In the genomic region with DNA sequence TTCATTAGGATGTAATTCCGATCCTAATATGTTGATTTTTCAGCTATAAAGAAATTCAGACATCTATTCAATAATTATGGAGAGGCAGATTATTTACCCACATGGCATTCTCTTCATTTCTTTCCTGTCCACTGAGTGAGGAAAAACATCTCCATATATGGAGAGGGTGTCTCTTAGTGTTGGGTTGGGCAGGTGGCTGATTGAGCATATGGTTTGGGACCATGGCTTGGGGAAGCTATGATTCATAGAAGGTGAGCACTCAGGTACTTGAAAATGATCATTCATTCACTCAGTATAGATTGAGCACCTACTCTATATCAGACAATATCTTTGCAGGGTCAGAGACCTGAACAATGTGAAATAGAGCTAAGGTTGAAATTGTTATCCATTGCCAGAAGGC, we compare ENCODE assay signal across 26 cellular contexts. TPM values are rescaled to one million over a fixed set of nuclear protein-coding genes. Genes with fewer than 3 reads are reported as not detected.
A peak's percentile ranks its signal among the peaks of the same experiment; 100 is the strongest.
DNase-seq lines count a peak whose midpoint lies in the region; ATAC-seq, FAIRE-seq and TF ChIP-seq lines count a peak whose summit lies in the region.
"Had no signal": no experiment of that assay in that cellular context is flagged by ENCODE, and none has a peak within 500 bp of the region (broad histone marks: within the 10 kb centered on the region; RNA-seq: fewer than 3 reads in every experiment).

No MANE protein-coding gene starts in this region.

- DNase-seq in DMS153 (lab: John Stamatoyannopoulos, UW) (peak; percentile 21), DMS153 treated with DMSO at 0.1 percent for 48 hours (lab: John Stamatoyannopoulos, UW; ENCODE audit: unreplicated experiment) (no peak), GM19239 (ENCODE audit: insufficient read length, low spot score) (no peak), SW480 (ENCODE audit: low spot score) (peak; percentile 16), mucosa of descending colon (no peak)
- DNase-seq: 8988T; CD4-positive, alpha-beta memory T cell; DMS79 treated with DMSO at 0.1 percent for 48 hours; GM23248; KBM-7; MM.1S; NCI-H1048; NCI-H1436; NCI-H1930; NCI-H2227 treated with DMSO at 0.1 percent for 48 hours; NCI-H510A; NCI-H82; Peyer's patch; T-cell had no signal

- intact Hi-C loops in mucosa of descending colon (cut with DNase I, micrococcal nuclease): no loop called here

- H3K9me3 ChIP-seq in mucosa of descending colon: no peaks in the 10 kb centered on the region
- H3K9me3 ChIP-seq: BLaER1 treated with 17β-estradiol and CSF1 and Interleukin-3, amounts not matched to agents 10 nM and 100 nM; HAP-1; Peyer's patch had no signal

- TF ChIP-seq CTCF in mucosa of descending colon (IDR thresholded peaks at IDR 0.05): no peak

- H3K4me1 ChIP-seq in mucosa of descending colon (ENCODE audit: low read depth): peaks cover 4% of the 10 kb centered on the region
- H3K4me1 ChIP-seq: BLaER1 treated with 17β-estradiol and CSF1 and Interleukin-3, amounts not matched to agents 10 nM and 100 nM; HAP-1; Peyer's patch had no signal

- no peak overlapping the region for H3K4me3 ChIP-seq in mucosa of descending colon
- H3K4me3 ChIP-seq: BLaER1 treated with 17β-estradiol and CSF1 and Interleukin-3, amounts not matched to agents 10 nM and 100 nM; GM23248; HAP-1; Peyer's patch had no signal

- no peaks in the 10 kb centered on the region for H3K36me3 ChIP-seq in mucosa of descending colon (ENCODE audit: low read depth)
- H3K36me3 ChIP-seq: BLaER1 treated with 17β-estradiol and CSF1 and Interleukin-3, amounts not matched to agents 10 nM and 100 nM; HAP-1; Peyer's patch had no signal

- peak; percentile 28 for FAIRE-seq in GM19239 (lab: Jason Lieb, UNC)

- ATAC-seq in mucosa of descending colon (peak; percentile 53), HG03439 (IDR thresholded peaks at IDR 0.05; ENCODE audit: unreplicated experiment) (no peak), HG03108 (IDR thresholded peaks at IDR 0.05; ENCODE audit: unreplicated experiment) (no peak)
- ATAC-seq: SK-N-SH treated with all-trans-retinoic acid at 6 μM for 48 hours, T-cell had no signal

RNA-seq across cellular contexts. Expression of a gene that starts 41.3 kb away (rescaled TPM):
- 10 to 100 TPM in 2 of 3 donors, 1 to 10 TPM in 1; 3.2 to 12.2 (median 11.6) TPM for total RNA-seq in mucosa of descending colon
- total RNA-seq: CD4-positive, alpha-beta memory T cell; GM23248; HT1080; OCI-LY7 had no signal

Comparison
In these comparisons a context has a peak if more than half of its experiments do, and no peak if none do; other contexts are left out.
1. DNase-seq: peak in DMS153 (single experiment) and SW480 (single experiment); none in DMS153 treated with DMSO at 0.1 percent for 48 hours (single experiment), GM19239 (single experiment) and mucosa of descending colon (0 of 3).